ENCODE assay signal across 28 cellular contexts in genomic region chr10:70669732-70670317, GRCh38. TPM values are rescaled to one million over a fixed set of nuclear protein-coding genes. Genes with fewer than 3 reads are reported as not detected.
"Had no signal": no experiment of that assay in that cellular context is flagged by ENCODE, and none has a peak within 500 bp of the region (broad histone marks: within the 10 kb centered on the region; RNA-seq: fewer than 3 reads in every experiment).

No MANE protein-coding gene starts in this region.

- FAIRE-seq: TTC549 had no signal

- DNase-seq: activated B cell treated with CpG ODN at 0.5 μM for 24 hours; activated CD4-positive, alpha-beta T cell treated with anti-CD3 and anti-CD28 coated beads for 1 hour; activated CD4-positive, alpha-beta T cell treated with anti-CD3 and anti-CD28 coated beads, Interleukin-2, amount 10 ng/mL, durations not matched to agents 24 days and 14 days; activated CD4-positive, alpha-beta T cell treated with anti-CD3 and anti-CD28 coated beads, Interleukin-2, amount 50 U/mL, for 48 hours; activated CD8-positive, alpha-beta memory T cell treated with anti-CD3 and anti-CD28 coated beads, Interleukin-2, amount 10 ng/mL, durations not matched to agents 7 days and 5 days; activated gamma-delta T cell; activated naive CD4-positive, alpha-beta T cell treated with anti-CD3 and anti-CD28 coated beads for 36 hours; activated naive CD8-positive, alpha-beta T cell treated with anti-CD3 and anti-CD28 coated beads for 36 hours; activated T-cell treated with anti-CD3 and anti-CD28 coated beads, Interleukin-2, amount 50 U/mL, for 24 hours; brain microvascular endothelial cell; KG1; NCI-H1092; NCI-H1417; NCI-H1694; NCI-H345; NCI-H526 treated with DMSO at 0.1 percent for 48 hours; NCI-H82; NK-92 treated with Interleukin-12 subunit alpha and Interleukin-12 subunit beta, amount 100 ng/mL, for 24 hours; OCI-M1; RPMI8226; T-cell; T-helper 2 cell; T1000 had no signal

- H3K36me3 Mint-ChIP-seq: activated CD8-positive, alpha-beta memory T cell treated with anti-CD3 and anti-CD28 coated beads, Interleukin-2, amount 10 ng/mL, durations not matched to agents 7 days and 5 days; activated naive CD8-positive, alpha-beta T cell treated with anti-CD3 and anti-CD28 coated beads for 36 hours; T-cell had no signal

- H3K4me3 ChIP-seq: cardiac muscle cell, SK-N-MC had no signal

- H3K27ac Mint-ChIP-seq: activated B cell treated with CpG ODN at 0.5 μM for 24 hours; activated CD4-positive, alpha-beta T cell treated with anti-CD3 and anti-CD28 coated beads, Interleukin-2, amount 10 ng/mL, durations not matched to agents 24 days and 14 days; activated CD8-positive, alpha-beta memory T cell treated with anti-CD3 and anti-CD28 coated beads, Interleukin-2, amount 10 ng/mL, durations not matched to agents 7 days and 5 days; activated naive CD4-positive, alpha-beta T cell treated with anti-CD3 and anti-CD28 coated beads for 36 hours; activated naive CD8-positive, alpha-beta T cell treated with anti-CD3 and anti-CD28 coated beads for 36 hours; activated T-cell treated with anti-CD3 and anti-CD28 coated beads, Interleukin-2, amount 50 U/mL, for 24 hours; T-cell had no signal

- ATAC-seq: activated CD8-positive, alpha-beta memory T cell treated with anti-CD3 and anti-CD28 coated beads, Interleukin-2, amount 10 ng/mL, durations not matched to agents 7 days and 5 days; Panc1; Right ventricle myocardium inferior; T-cell had no signal

- H3K9me3 Mint-ChIP-seq: activated CD4-positive, alpha-beta T cell treated with anti-CD3 and anti-CD28 coated beads, Interleukin-2, amount 10 ng/mL, durations not matched to agents 24 days and 14 days had no signal

- H3K27ac ChIP-seq: brain microvascular endothelial cell, cardiac muscle cell, SK-N-MC had no signal

- H3K4me3 Mint-ChIP-seq: activated B cell treated with CpG ODN at 0.5 μM for 24 hours; activated CD4-positive, alpha-beta T cell treated with anti-CD3 and anti-CD28 coated beads, Interleukin-2, amount 10 ng/mL, durations not matched to agents 24 days and 14 days; activated CD8-positive, alpha-beta memory T cell treated with anti-CD3 and anti-CD28 coated beads, Interleukin-2, amount 10 ng/mL, durations not matched to agents 7 days and 5 days; activated naive CD4-positive, alpha-beta T cell treated with anti-CD3 and anti-CD28 coated beads for 36 hours; activated naive CD8-positive, alpha-beta T cell treated with anti-CD3 and anti-CD28 coated beads for 36 hours; activated T-cell treated with anti-CD3 and anti-CD28 coated beads, Interleukin-2, amount 50 U/mL, for 24 hours; T-cell had no signal

- H3K27me3 ChIP-seq: brain microvascular endothelial cell had no signal

- H3K36me3 ChIP-seq: brain microvascular endothelial cell, cardiac muscle cell had no signal

RNA-seq across cellular contexts. Expression of gene ADAMTS14, which starts 2.5 kb away (rescaled TPM):
- total RNA-seq: activated naive CD4-positive, alpha-beta T cell treated with anti-CD3 and anti-CD28 coated beads for 36 hours had no signal
